ENCODE assay signal across 5 cellular contexts in genomic region chr1:172690925-172691324, GRCh38. TPM values are rescaled to one million over a fixed set of nuclear protein-coding genes. Genes with fewer than 3 reads are reported as not detected.
"Had no signal": no experiment of that assay in that cellular context is flagged by ENCODE, and none has a peak within 500 bp of the region (broad histone marks: within the 10 kb centered on the region; RNA-seq: fewer than 3 reads in every experiment).

No MANE protein-coding gene starts in this region.

RNA-seq across cellular contexts. Expression of gene FASLG, which starts 32.0 kb away (rescaled TPM):
- total RNA-seq: M059J, PC-9, RPMI7951, SJCRH30, SK-MEL-5 had no signal
